In the genomic region with DNA sequence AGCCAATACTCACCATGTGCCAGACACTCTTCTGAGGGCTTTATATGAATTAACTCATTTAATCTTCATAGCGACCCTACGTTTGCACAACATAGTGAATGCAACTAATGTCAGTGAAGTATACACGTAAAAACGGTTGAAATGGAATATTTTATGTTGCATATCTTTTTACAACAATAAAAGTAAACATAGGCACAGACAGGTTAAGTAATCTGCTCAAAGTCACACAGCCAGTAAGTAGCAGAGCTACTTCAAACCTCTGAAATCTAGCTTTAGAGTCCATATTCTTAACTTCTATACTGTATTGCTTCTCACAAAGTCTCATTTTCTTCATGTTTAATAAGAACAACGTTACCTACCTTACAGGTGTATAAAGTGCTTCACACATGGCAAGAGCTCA, we compare ENCODE assay signal across 2 cellular contexts.
TF ChIP-seq lines count a peak whose summit lies in the region.

No MANE protein-coding gene starts in this region.

TF ChIP-seq in GM23338, 12 proteins besides CTCF, POLR2A, EP300 and RAD21:
- TF ChIP-seq NANOG (IDR thresholded peaks at IDR 0.05; ENCODE audit: borderline replicate concordance): no peak

TF ChIP-seq in endothelial cell of umbilical vein, 7 proteins besides CTCF, POLR2A, EP300 and RAD21:
- no peak for TF ChIP-seq POLR2AphosphoS5 (IDR thresholded peaks at IDR 0.05; ENCODE audit: insufficient read depth, low read depth, low read length)
- no peak for TF ChIP-seq GATA2 (IDR thresholded peaks at IDR 0.05; ENCODE audit: insufficient read depth, insufficient read length, low read depth, low read length)
- TF ChIP-seq JUN (IDR thresholded peaks at IDR 0.05; ENCODE audit: borderline replicate concordance, insufficient read depth, insufficient read length, low read depth): no peak
- TF ChIP-seq FOS (IDR thresholded peaks at IDR 0.05; ENCODE audit: borderline replicate concordance, insufficient read depth, low read length): no peak
- no peak for TF ChIP-seq MYC (IDR thresholded peaks at IDR 0.05; ENCODE audit: low read depth, low read length)
- no peak for TF ChIP-seq EZH2 (IDR thresholded peaks at IDR 0.05; ENCODE audit: borderline replicate concordance, low read depth, low read length, severe bottlenecking)
- TF ChIP-seq, protein P1, sequence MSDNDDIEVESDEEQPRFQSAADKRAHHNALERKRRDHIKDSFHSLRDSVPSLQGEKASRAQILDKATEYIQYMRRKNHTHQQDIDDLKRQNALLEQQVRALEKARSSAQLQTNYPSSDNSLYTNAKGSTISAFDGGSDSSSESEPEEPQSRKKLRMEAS (IDR thresholded peaks at IDR 0.05; ENCODE audit: insufficient read depth, insufficient read length): no peak
